In genomic region chr3:9862391-9863235, GRCh38 we compare ENCODE assay signal across 1 cellular context.
TF ChIP-seq lines count a peak whose summit lies in the region.

No MANE protein-coding gene starts in this region.

TF ChIP-seq in K562, 482 proteins besides CTCF, POLR2A, EP300 and RAD21 (continued from another document and continues in another):
- TF ChIP-seq MGA (IDR thresholded peaks at IDR 0.05): peak; percentile 77
- no peak for TF ChIP-seq HEY1 (CRISPR knock-in tag; IDR thresholded peaks at IDR 0.05; ENCODE audit: borderline replicate concordance)
- no peak for TF ChIP-seq XRCC3 (IDR thresholded peaks at IDR 0.05)
- TF ChIP-seq CBFA2T3 (IDR thresholded peaks at IDR 0.05): peak; percentile 26; the same call in 1 of the 2 replicates
- peak; percentile 87 for TF ChIP-seq HNRNPL (IDR thresholded peaks at IDR 0.05; ENCODE audit: low read depth, low read length)
- no peak for TF ChIP-seq SPI1 (IDR thresholded peaks at IDR 0.05; ENCODE audit: borderline replicate concordance, low read depth, low read length)
- no peak for TF ChIP-seq MAFG (tag; conservative IDR thresholded peaks at IDR 0.05)
- TF ChIP-seq TRIM24 (IDR thresholded peaks at IDR 0.05): no peak
- no peak for TF ChIP-seq RAD51 (IDR thresholded peaks at IDR 0.05; ENCODE audit: borderline replicate concordance, low read depth)
- peak; percentile 68 for TF ChIP-seq JUND (IDR thresholded peaks at IDR 0.05; ENCODE audit: borderline replicate concordance, low read depth, low read length)
- TF ChIP-seq JUND (tag; IDR thresholded peaks at IDR 0.05; ENCODE audit: borderline replicate concordance, low read depth, low read length): no peak; the same call in 2 of the 3 replicates
- TF ChIP-seq EHMT2 (IDR thresholded peaks at IDR 0.05): 0 out of 2 replicates have a peak, but pooled peaks have one; percentile 15
- TF ChIP-seq ZNF830 (CRISPR knock-in tag; IDR thresholded peaks at IDR 0.05): no peak
- no peak for TF ChIP-seq WHSC1 (IDR thresholded peaks at IDR 0.05; ENCODE audit: low read length)
- 0 out of 2 replicates have a peak, but pooled peaks have one; percentile 39 for TF ChIP-seq ARID4B (CRISPR knock-in tag; IDR thresholded peaks at IDR 0.05)
- no peak; the same call in 1 of the 2 replicates for TF ChIP-seq ZNF511 (CRISPR knock-in tag; IDR thresholded peaks at IDR 0.05)
- TF ChIP-seq CLOCK (CRISPR knock-in tag; IDR thresholded peaks at IDR 0.05; ENCODE audit: borderline replicate concordance): no peak
- TF ChIP-seq GMEB1 (CRISPR knock-in tag; IDR thresholded peaks at IDR 0.05): 0 out of 2 replicates have a peak, but pooled peaks have one; percentile 32
- TF ChIP-seq RB1 (IDR thresholded peaks at IDR 0.05; ENCODE audit: low read depth): peak; percentile 97
- no peak for TF ChIP-seq ZNF121 (CRISPR knock-in tag; conservative IDR thresholded peaks at IDR 0.05)
- peak; percentile 29 for TF ChIP-seq HMGN3 (IDR thresholded peaks at IDR 0.05; ENCODE audit: borderline replicate concordance, extremely low read depth, insufficient read length, low read depth, low read length)
- no peak for TF ChIP-seq GTF2A2 (tag; IDR thresholded peaks at IDR 0.05)
- no peak for TF ChIP-seq HOXB6 (CRISPR knock-in tag; IDR thresholded peaks at IDR 0.05; ENCODE audit: borderline replicate concordance)
- TF ChIP-seq GATAD2B (IDR thresholded peaks at IDR 0.05; ENCODE audit: borderline replicate concordance): peak; percentile 90
- TF ChIP-seq ZNF347 (CRISPR knock-in tag; IDR thresholded peaks at IDR 0.05; ENCODE audit: low read depth): no peak
- TF ChIP-seq ZNF696 (CRISPR knock-in tag; conservative IDR thresholded peaks at IDR 0.05): no peak
- TF ChIP-seq GABPA (tag; conservative IDR thresholded peaks at IDR 0.05; ENCODE audit: low read depth): no peak
- TF ChIP-seq GTF2E2 (tag; IDR thresholded peaks at IDR 0.05): no peak
- TF ChIP-seq ZNF184 (CRISPR knock-in tag; IDR thresholded peaks at IDR 0.05): no peak
- no peak for TF ChIP-seq ZFP1 (CRISPR knock-in tag; IDR thresholded peaks at IDR 0.05)
- no peak for TF ChIP-seq ARNT (IDR thresholded peaks at IDR 0.05)
- TF ChIP-seq MYC (IDR thresholded peaks at IDR 0.05; ENCODE audit: low read depth, low read length): peak; percentile 76
- TF ChIP-seq MYC (CRISPR knock-in tag; IDR thresholded peaks at IDR 0.05; ENCODE audit: borderline replicate concordance, low read depth): peak; percentile 37; the same call in 1 of the 2 replicates
- TF ChIP-seq TAL1 (IDR thresholded peaks at IDR 0.05): no peak
- no peak for TF ChIP-seq RBM25 (IDR thresholded peaks at IDR 0.05; ENCODE audit: low read depth, low read length, severe bottlenecking)
- TF ChIP-seq PML (IDR thresholded peaks at IDR 0.05; ENCODE audit: low read length): peak; percentile 58; the same call in 1 of the 2 replicates
- no peak for TF ChIP-seq SAP30 (IDR thresholded peaks at IDR 0.05; ENCODE audit: borderline replicate concordance, insufficient read depth, low read depth, low read length, poor library complexity, severe bottlenecking)
- TF ChIP-seq FOXK1 (CRISPR knock-in tag; IDR thresholded peaks at IDR 0.05; ENCODE audit: borderline replicate concordance): no peak
- TF ChIP-seq ZNF408 (CRISPR knock-in tag; IDR thresholded peaks at IDR 0.05; ENCODE audit: low read depth): no peak
- no peak for TF ChIP-seq SIRT6 (IDR thresholded peaks at IDR 0.05; ENCODE audit: low read depth, low read length)
- peak; percentile 36 for TF ChIP-seq HNRNPK (IDR thresholded peaks at IDR 0.05; ENCODE audit: low read depth, low read length, poor library complexity, severe bottlenecking)
